8 cellular contexts compared by ENCODE assay signal in genomic region chr3:48716508-48716981, GRCh38. TPM values are rescaled to one million over a fixed set of nuclear protein-coding genes. Genes with fewer than 3 reads are reported as not detected.
DNase-seq lines count a peak whose midpoint lies in the region; ATAC-seq and TF ChIP-seq lines count a peak whose summit lies in the region.

No MANE protein-coding gene starts in this region.

- H3K4me1 Mint-ChIP-seq in CD8-positive, alpha-beta memory T cell: peaks cover 45 to 51% (median 49%) of the 10 kb centered on the region in 3 donors
- H3K4me1 Mint-ChIP-seq in activated naive CD4-positive, alpha-beta T cell treated with anti-CD3 and anti-CD28 coated beads for 36 hours (ENCODE audit: low read depth): peaks cover 34% of the 10 kb centered on the region

- H3K4me2 ChIP-seq in smooth muscle cell: peak overlapping the region; percentile 97

- H3K36me3 Mint-ChIP-seq in CD8-positive, alpha-beta memory T cell: peaks cover 3 to 41% (median 8%) of the 10 kb centered on the region in 3 donors
- H3K36me3 Mint-ChIP-seq in activated naive CD4-positive, alpha-beta T cell treated with anti-CD3 and anti-CD28 coated beads for 36 hours (ENCODE audit: low read depth): peaks cover 13% of the 10 kb centered on the region

- no peaks in the 10 kb centered on the region for H3K27me3 ChIP-seq in CD8-positive, alpha-beta memory T cell (ENCODE audit: insufficient read depth, low read length, poor library complexity, severe bottlenecking)
- H3K27me3 ChIP-seq in iPS DF 6.9 (ENCODE audit: control insufficient read depth, insufficient read depth, low read length) (no peaks in the 10 kb centered on the region), smooth muscle cell (ENCODE audit: low read depth) (no peaks in the 10 kb centered on the region)

- H3K27ac ChIP-seq in CD8-positive, alpha-beta memory T cell (ENCODE audit: low read depth, low read length): peak overlapping the region; percentile 88
- no peak overlapping the region for H3K27ac ChIP-seq in iPS DF 6.9 (ENCODE audit: low read length)
- peak overlapping the region; percentile 94 for H3K27ac ChIP-seq in smooth muscle cell (ENCODE audit: low read depth)

- H3K9ac ChIP-seq in smooth muscle cell (ENCODE audit: low read depth): peak overlapping the region; percentile 100

- POLR2A ChIA-PET in CD8-positive, alpha-beta memory T cell (lab: Charles Lee): interaction anchor here (0.5 to 1.2 kb wide), 3 partner anchors 11 to 377 kb away, joined by 4 to 8 read pairs (median 6); partner anchors contain the start of gene QRICH1

- ATAC-seq in HG03135 (IDR thresholded peaks at IDR 0.05; ENCODE audit: unreplicated experiment) (no peak), HG02840 (IDR thresholded peaks at IDR 0.05; ENCODE audit: low FRiP score, unreplicated experiment) (no peak)

- H3F3A ChIP-seq in smooth muscle cell (ENCODE audit: low read depth): no peaks in the 10 kb centered on the region

- peak overlapping the region; percentile 43 to 99 (median 98) for H3K27ac Mint-ChIP-seq in CD8-positive, alpha-beta memory T cell
- peak overlapping the region; percentile 90 for H3K27ac Mint-ChIP-seq in activated naive CD4-positive, alpha-beta T cell treated with anti-CD3 and anti-CD28 coated beads for 36 hours

- WGBS in iPS DF 6.9 (ENCODE audit: insufficient coverage, insufficient read length): no CpG with 5 or more reads among the region's 16 CpGs
- whole genome bisulfite sequencing in smooth muscle cell (ENCODE audit: low lambda C conversion rate): 0% methylated on average over 16 of the region's 16 CpGs

- H3K27me3 Mint-ChIP-seq in CD8-positive, alpha-beta memory T cell: peaks cover 0 to 5% of the 10 kb centered on the region in 2 donors
- H3K27me3 Mint-ChIP-seq in activated naive CD4-positive, alpha-beta T cell treated with anti-CD3 and anti-CD28 coated beads for 36 hours (ENCODE audit: low read depth): no peaks in the 10 kb centered on the region

- H2AFZ ChIP-seq in smooth muscle cell (ENCODE audit: low read depth): no peak overlapping the region

- peaks cover 55% of the 10 kb centered on the region for H3K79me2 ChIP-seq in smooth muscle cell (ENCODE audit: low read depth)

- H4K20me1 ChIP-seq in smooth muscle cell (ENCODE audit: low read depth): peaks cover 49% of the 10 kb centered on the region

- intact Hi-C loops in activated naive CD4-positive, alpha-beta T cell treated with anti-CD3 and anti-CD28 coated beads for 36 hours (cut with micrococcal nuclease): loop anchor here (2.0 to 5.0 kb wide), 3 partner anchors 54 to 290 kb away; partner anchors contain the start of genes CELSR3, SLC25A20 and WDR6

- H3K9me3 ChIP-seq in CD8-positive, alpha-beta memory T cell (ENCODE audit: low read length): no peaks in the 10 kb centered on the region
- no peaks in the 10 kb centered on the region for H3K9me3 ChIP-seq in iPS DF 6.9 (ENCODE audit: control insufficient read depth, insufficient read depth, low read length)
- H3K9me3 ChIP-seq in smooth muscle cell (replicated peaks; ENCODE audit: low read depth): no peaks in the 10 kb centered on the region

- H3K36me3 ChIP-seq in CD8-positive, alpha-beta memory T cell (ENCODE audit: insufficient read depth, low read length): peaks cover 4% of the 10 kb centered on the region
- H3K36me3 ChIP-seq in iPS DF 6.9 (ENCODE audit: control insufficient read depth, insufficient read depth, low read length) (peaks cover 3% of the 10 kb centered on the region; the same call in 1 of the 2 replicates), smooth muscle cell (ENCODE audit: low read depth) (peaks cover 2% of the 10 kb centered on the region)

- TF ChIP-seq CTCF in smooth muscle cell (IDR thresholded peaks at IDR 0.05; ENCODE audit: borderline replicate concordance, insufficient read depth, poor library complexity, severe bottlenecking): no peak

- no peaks in the 10 kb centered on the region for H3K9me3 Mint-ChIP-seq in CD8-positive, alpha-beta memory T cell
- no peaks in the 10 kb centered on the region for H3K9me3 Mint-ChIP-seq in activated naive CD4-positive, alpha-beta T cell treated with anti-CD3 and anti-CD28 coated beads for 36 hours

- H3K4me3 ChIP-seq in CD8-positive, alpha-beta memory T cell (ENCODE audit: low read length): peak overlapping the region; percentile 94
- peak overlapping the region; percentile 100 for H3K4me3 ChIP-seq in iPS DF 6.9 (ENCODE audit: low read length)
- peak overlapping the region; percentile 94 for H3K4me3 ChIP-seq in smooth muscle cell

- peak; percentile 4 to 50 (median 14) for DNase-seq in CD8-positive, alpha-beta memory T cell
- DNase-seq in NCI-H2107 (lab: John Stamatoyannopoulos, UW) (peak; percentile 12), iPS DF 6.9 (ENCODE audit: low read depth, low spot score) (no peak), smooth muscle cell (lab: John Stamatoyannopoulos, UW; ENCODE audit: unreplicated experiment) (no peak), NCI-H510A treated with DMSO at 0.1 percent for 48 hours (lab: John Stamatoyannopoulos, UW) (no peak)
- peak; percentile 48 for DNase-seq in activated naive CD4-positive, alpha-beta T cell treated with anti-CD3 and anti-CD28 coated beads for 36 hours

- H3K4me3 Mint-ChIP-seq in CD8-positive, alpha-beta memory T cell: peak overlapping the region; percentile 86 to 100 (median 99)
- H3K4me3 Mint-ChIP-seq in activated naive CD4-positive, alpha-beta T cell treated with anti-CD3 and anti-CD28 coated beads for 36 hours: peak overlapping the region; percentile 97

- H3K4me1 ChIP-seq in CD8-positive, alpha-beta memory T cell (ENCODE audit: insufficient read depth, low read length): peaks cover 28% of the 10 kb centered on the region
- H3K4me1 ChIP-seq in iPS DF 6.9 (ENCODE audit: control insufficient read depth, insufficient read depth, low read length) (0 out of 2 replicates have a peak, but pooled peaks cover 2% of the 10 kb centered on the region), smooth muscle cell (ENCODE audit: low read depth) (peaks cover 17% of the 10 kb centered on the region)

- CTCF ChIA-PET in CD8-positive, alpha-beta memory T cell (lab: Charles Lee): interaction anchor here (1.2 to 1.4 kb wide), 3 partner anchors 23 to 202 kb away, joined by 3 read pairs; partner anchors contain the start of genes ARIH2 and NCKIPSD
- CTCF ChIA-PET in activated naive CD4-positive, alpha-beta T cell treated with anti-CD3 and anti-CD28 coated beads for 36 hours (lab: Charles Lee): interaction anchor here (0.6 to 1.2 kb wide), 5 partner anchors 21 to 305 kb away, joined by 3 to 8 read pairs (median 3); partner anchors contain the start of gene NDUFAF3

RNA-seq across cellular contexts. Expression of gene IP6K2, which starts 0.5 kb away (rescaled TPM):
- total RNA-seq in CD8-positive, alpha-beta memory T cell: 10 to 100 TPM; 43.9 to 47.1 TPM
- polyA plus RNA-seq in CD8-positive, alpha-beta memory T cell: 50.5 TPM
- 10 to 100 TPM; 64.3 to 68.3 TPM for total RNA-seq in activated naive CD4-positive, alpha-beta T cell treated with anti-CD3 and anti-CD28 coated beads for 36 hours
- total RNA-seq in smooth muscle cell: 106 and 119 TPM in 2 replicates
- polyA plus RNA-seq in smooth muscle cell: 113 and 124 TPM in 2 replicates

RNA-seq across cellular contexts. Expression of gene NCKIPSD, which starts 30.8 kb away (rescaled TPM):
- 10 to 100 TPM; 29.2 to 30.2 TPM for total RNA-seq in CD8-positive, alpha-beta memory T cell
- 11.0 TPM for polyA plus RNA-seq in CD8-positive, alpha-beta memory T cell
- 10 to 100 TPM; 27.3 to 28.7 TPM for total RNA-seq in activated naive CD4-positive, alpha-beta T cell treated with anti-CD3 and anti-CD28 coated beads for 36 hours
- 18.3 and 21.6 TPM in 2 replicates for total RNA-seq in smooth muscle cell
- 13.8 and 21.9 TPM in 2 replicates for polyA plus RNA-seq in smooth muscle cell

RNA-seq across cellular contexts. Expression of gene CELSR3, which starts 53.9 kb away (rescaled TPM):
- total RNA-seq in CD8-positive, alpha-beta memory T cell: 10 to 100 TPM; 19.3 TPM
- 0.41 TPM for polyA plus RNA-seq in CD8-positive, alpha-beta memory T cell
- 1 to 10 TPM; 4.9 to 5.1 TPM for total RNA-seq in activated naive CD4-positive, alpha-beta T cell treated with anti-CD3 and anti-CD28 coated beads for 36 hours
- total RNA-seq in smooth muscle cell: 2.5 and 3.1 TPM in 2 replicates
- polyA plus RNA-seq in smooth muscle cell: 1.5 and 2.4 TPM in 2 replicates

Comparison
In these comparisons a context has a peak if more than half of its experiments do, and no peak if none do; other contexts are left out.
1. DNase-seq: peak in CD8-positive, alpha-beta memory T cell (5 of 5), NCI-H2107 (single experiment) and activated naive CD4-positive, alpha-beta T cell treated with anti-CD3 and anti-CD28 coated beads for 36 hours (single experiment); none in iPS DF 6.9 (single experiment), smooth muscle cell (single experiment) and NCI-H510A treated with DMSO at 0.1 percent for 48 hours (single experiment).
2. Peak in every context shown above with its lines, with median percentiles within 50 percentile points of each other: H3K4me3 ChIP-seq.